In genomic region chr19:47221080-47221841, GRCh38 we compare ENCODE assay signal across 17 cellular contexts. TPM values are rescaled to one million over a fixed set of nuclear protein-coding genes. Genes with fewer than 3 reads are reported as not detected.
A peak's percentile ranks its signal among the peaks of the same experiment; 100 is the strongest.
DNase-seq lines count a peak whose midpoint lies in the region; ATAC-seq, FAIRE-seq and TF ChIP-seq lines count a peak whose summit lies in the region.
"Had no signal": no experiment of that assay in that cellular context is flagged by ENCODE, and none has a peak within 500 bp of the region (broad histone marks: within the 10 kb centered on the region; RNA-seq: fewer than 3 reads in every experiment).

No MANE protein-coding gene starts in this region.

- POLR2A ChIA-PET in activated naive CD8-positive, alpha-beta T cell treated with anti-CD3 and anti-CD28 coated beads, Interleukin-2, amount 10 ng/mL, durations not matched to agents 7 days and 5 days (lab: Charles Lee): interaction anchor here (0.6 kb wide), 2 partner anchors 12 to 21 kb away, joined by 3 to 5 read pairs; no protein-coding TSS in a partner anchor
- POLR2A ChIA-PET in K562 (lab: Yijun Ruan, JAX): interaction anchor here (0.7 to 8.2 kb wide), 2 partner anchors 8 to 22 kb away, joined by 3 to 171 read pairs; no protein-coding TSS in a partner anchor

- H2AK5ac ChIP-seq in neuronal stem cell (ENCODE audit: low read depth, low read length): peak overlapping the region; percentile 32

- H3K9ac ChIP-seq in K562 (ENCODE audit: insufficient read depth in 1 of 2, low read depth in 2 of 2, low read length in 2 of 2) (0 out of 4 replicates have a peak overlapping the region, but pooled peaks of 1 of the 2 experiments have one; percentile 26), neuronal stem cell (ENCODE audit: low read depth, low read length, poor library complexity) (peak overlapping the region; percentile 27)

- H3K4me2 ChIP-seq in K562 (ENCODE audit: insufficient read depth, low read length) (no peak overlapping the region), neuronal stem cell (ENCODE audit: insufficient read depth, low read length, poor library complexity, severe bottlenecking) (no peak overlapping the region)
- H3K4me2 ChIP-seq: GM23338 had no signal

- H2BK15ac ChIP-seq in neuronal stem cell (ENCODE audit: low read length): no peak overlapping the region

- no peak overlapping the region for H4K91ac ChIP-seq in neuronal stem cell (ENCODE audit: low read depth, low read length, poor library complexity)

- no peaks in the 10 kb centered on the region for H3K9me3 Mint-ChIP-seq in activated naive CD8-positive, alpha-beta T cell treated with anti-CD3 and anti-CD28 coated beads, Interleukin-2, amount 10 ng/mL, durations not matched to agents 7 days and 5 days
- peaks cover 3% of the 10 kb centered on the region for H3K9me3 Mint-ChIP-seq in activated naive CD8-positive, alpha-beta T cell treated with anti-CD3 and anti-CD28 coated beads, Interleukin-2, amount 50 U/mL, for 24 hours
- H3K9me3 Mint-ChIP-seq: CD4-positive, alpha-beta T cell; IgD-negative memory B cell had no signal

- intact Hi-C loops in K562 (cut with micrococcal nuclease): no loop called here

- H3K4ac ChIP-seq in neuronal stem cell (ENCODE audit: low read length): no peak overlapping the region

- TF ChIP-seq RAD21 in K562 (CRISPR knock-in tag; conservative IDR thresholded peaks at IDR 0.05 in 1 of 2, IDR thresholded peaks at IDR 0.05 in 1 of 2): no peak

- H3K4me3 Mint-ChIP-seq in activated naive CD8-positive, alpha-beta T cell treated with anti-CD3 and anti-CD28 coated beads, Interleukin-2, amount 10 ng/mL, durations not matched to agents 7 days and 5 days: no peak overlapping the region
- H3K4me3 Mint-ChIP-seq in activated naive CD8-positive, alpha-beta T cell treated with anti-CD3 and anti-CD28 coated beads, Interleukin-2, amount 50 U/mL, for 24 hours: no peak overlapping the region
- H3K4me3 Mint-ChIP-seq: CD4-positive, alpha-beta T cell; GM23338; IgD-negative memory B cell had no signal

- TF ChIP-seq EP300 in K562 (IDR thresholded peaks at IDR 0.05; ENCODE audit: low read length): no peak

- peak overlapping the region; percentile 54 for H2BK120ac ChIP-seq in neuronal stem cell (ENCODE audit: low read depth, low read length)

- no peak for ATAC-seq in activated naive CD8-positive, alpha-beta T cell treated with anti-CD3 and anti-CD28 coated beads, Interleukin-2, amount 10 ng/mL, durations not matched to agents 7 days and 5 days (ENCODE audit: low read depth)
- ATAC-seq in activated naive CD8-positive, alpha-beta T cell treated with anti-CD3 and anti-CD28 coated beads, Interleukin-2, amount 50 U/mL, for 24 hours: no peak
- ATAC-seq in K562: no peak
- ATAC-seq in HG02642 (IDR thresholded peaks at IDR 0.05; ENCODE audit: poor library complexity, unreplicated experiment): no peak
- ATAC-seq: GM12878, GM23338 had no signal

- H4K8ac ChIP-seq in neuronal stem cell (ENCODE audit: low read depth, low read length): no peak overlapping the region

- no peak overlapping the region for H3K14ac ChIP-seq in neuronal stem cell (ENCODE audit: low read length)

- peaks cover 9% of the 10 kb centered on the region for H3K79me1 ChIP-seq in neuronal stem cell (ENCODE audit: low read depth, low read length)

- no peak for FAIRE-seq in K562 (lab: Jason Lieb, UNC)
- FAIRE-seq: GM12878 had no signal

- peak overlapping the region; percentile 90 for H2BK5ac ChIP-seq in neuronal stem cell (ENCODE audit: low read length)

- WGBS in K562 (ENCODE audit: insufficient coverage, low coverage, missing lambda C conversion rate): 93% methylated on average over 23 of the region's 33 CpGs
- no CpG with 5 or more reads among the region's 33 CpGs for WGBS in neuronal stem cell (ENCODE audit: extremely low coverage in 2 of 2, insufficient read length in 2 of 2, insufficient replicate concordance in 1 of 2), 2 donors

- no peak overlapping the region for H2AFZ ChIP-seq in K562 (ENCODE audit: low read depth, low read length)
- no peak overlapping the region for H2AFZ ChIP-seq in neuronal stem cell (ENCODE audit: low read length)
- H2AFZ ChIP-seq: GM23338 had no signal

- no peak overlapping the region for H3K23ac ChIP-seq in neuronal stem cell (ENCODE audit: low read depth, low read length, poor library complexity)

- H3K4me1 ChIP-seq in K562 (replicated peaks in 1 of 2; ENCODE audit: control insufficient read depth in 2 of 2, insufficient read depth in 2 of 2, low read length in 2 of 2) (peaks cover 6 to 21% of the 10 kb centered on the region in 2 experiments; a peak in 4 of 5 replicates), neuronal stem cell (ENCODE audit: control insufficient read depth in 2 of 2, insufficient read depth in 1 of 2, low read depth in 1 of 2, low read length in 2 of 2) (peaks cover 6 to 10% of the 10 kb centered on the region in 2 donors)

- H3K27me3 ChIP-seq in H7 (ENCODE audit: control insufficient read depth, insufficient read depth, low read length) (no peaks in the 10 kb centered on the region), K562 (ENCODE audit: control insufficient read depth in 2 of 2, insufficient read depth in 2 of 2, low read length in 2 of 2) (no peaks in the 10 kb centered on the region), neuronal stem cell (ENCODE audit: control insufficient read depth in 3 of 3, insufficient read depth in 3 of 3, low read depth in 1 of 3, low read length in 3 of 3) (no peaks in the 10 kb centered on the region)

- H3K79me2 ChIP-seq in K562 (ENCODE audit: control insufficient read depth, insufficient read depth, low read length): peaks cover 19% of the 10 kb centered on the region

- peaks cover 14% of the 10 kb centered on the region for H3K36me3 Mint-ChIP-seq in activated naive CD8-positive, alpha-beta T cell treated with anti-CD3 and anti-CD28 coated beads, Interleukin-2, amount 10 ng/mL, durations not matched to agents 7 days and 5 days
- H3K36me3 Mint-ChIP-seq in activated naive CD8-positive, alpha-beta T cell treated with anti-CD3 and anti-CD28 coated beads, Interleukin-2, amount 50 U/mL, for 24 hours (ENCODE audit: low read depth): peaks cover 4% of the 10 kb centered on the region
- H3K36me3 Mint-ChIP-seq: IgD-negative memory B cell had no signal

- no peak for TF ChIP-seq POLR2A in K562 (conservative IDR thresholded peaks at IDR 0.05)

- in situ Hi-C loops in K562 (cut with MboI): no loop called here

- peak overlapping the region; percentile 48 for H3K27ac Mint-ChIP-seq in activated naive CD8-positive, alpha-beta T cell treated with anti-CD3 and anti-CD28 coated beads, Interleukin-2, amount 10 ng/mL, durations not matched to agents 7 days and 5 days
- no peak overlapping the region for H3K27ac Mint-ChIP-seq in activated naive CD8-positive, alpha-beta T cell treated with anti-CD3 and anti-CD28 coated beads, Interleukin-2, amount 50 U/mL, for 24 hours
- H3K27ac Mint-ChIP-seq: CD4-positive, alpha-beta T cell had no signal

- no peaks in the 10 kb centered on the region for H4K20me1 ChIP-seq in K562 (replicated peaks; ENCODE audit: control insufficient read depth, insufficient read depth, low read length)

- H3K36me3 ChIP-seq in H7 (replicated peaks; ENCODE audit: control insufficient read depth, insufficient read depth, low read length) (peaks cover 1% of the 10 kb centered on the region), K562 (ENCODE audit: control insufficient read depth, insufficient read depth, low read length) (peaks cover 28% of the 10 kb centered on the region; the same call in 2 of the 3 replicates), neuronal stem cell (replicated peaks in 1 of 2; ENCODE audit: control insufficient read depth in 2 of 2, insufficient read depth in 2 of 2, low read length in 2 of 2) (peaks cover 11 to 50% of the 10 kb centered on the region in 2 donors)

- no peaks in the 10 kb centered on the region for H3K9me1 ChIP-seq in K562 (ENCODE audit: control insufficient read depth, insufficient read depth, low read length)

- peak overlapping the region; percentile 57 for H3K18ac ChIP-seq in neuronal stem cell (ENCODE audit: low read length)

- H3K9me3 ChIP-seq in K562 (replicated peaks; ENCODE audit: control insufficient read depth, insufficient read depth, low read depth, low read length): no peaks in the 10 kb centered on the region
- H3K9me3 ChIP-seq in neuronal stem cell (replicated peaks in 1 of 2; ENCODE audit: control insufficient read depth in 2 of 2, insufficient read depth in 1 of 2, low read depth in 1 of 2, low read length in 2 of 2): no peaks in the 10 kb centered on the region

- H3K4me3 ChIP-seq in H7 (ENCODE audit: insufficient read depth, low read depth, low read length) (no peak overlapping the region), K562 (no peak overlapping the region), neuronal stem cell (ENCODE audit: low read length in 2 of 2) (no peak overlapping the region)
- H3K4me3 ChIP-seq: GM12878, GM23338 had no signal

- DNase-seq in activated naive CD8-positive, alpha-beta T cell treated with anti-CD3 and anti-CD28 coated beads, Interleukin-2, amount 10 ng/mL, durations not matched to agents 7 days and 5 days: no peak
- no peak for DNase-seq in activated naive CD8-positive, alpha-beta T cell treated with anti-CD3 and anti-CD28 coated beads, Interleukin-2, amount 50 U/mL, for 24 hours
- DNase-seq in H7: peak; percentile 57
- DNase-seq in K562 (ENCODE audit: extremely low read depth in 1 of 4, low spot score in 3 of 4): no peak
- DNase-seq in neuronal stem cell (ENCODE audit: low spot score): no peak
- DNase-seq in OCI-M1 (lab: John Stamatoyannopoulos, UW): no peak
- no peak for DNase-seq in NCI-H1694 treated with DMSO at 0.1 percent for 48 hours (lab: John Stamatoyannopoulos, UW)
- DNase-seq: ACHN; C1 segment of cervical spinal cord; Calu3; CD4-positive, alpha-beta T cell; DMS79; HCEC 1CT had no signal

- no peak for TF ChIP-seq CTCF in K562 (IDR thresholded peaks at IDR 0.05 in 2 of 3, conservative IDR thresholded peaks at IDR 0.05 in 1 of 3; ENCODE audit: insufficient read depth in 2 of 3, low read depth in 1 of 3, low read length in 3 of 3)

- H2BK12ac ChIP-seq in neuronal stem cell (ENCODE audit: low read length): no peak overlapping the region

- no peak overlapping the region for H3K27ac ChIP-seq in K562 (ENCODE audit: extremely low read depth, low read depth, low read length)
- no peak overlapping the region for H3K27ac ChIP-seq in neuronal stem cell (replicated peaks; ENCODE audit: low read length)

- no TSS peak for BruUV-seq in K562 (replicated peaks; lab: Mats Ljungman, UMichigan)

- peaks cover 5% of the 10 kb centered on the region for H3K4me1 Mint-ChIP-seq in activated naive CD8-positive, alpha-beta T cell treated with anti-CD3 and anti-CD28 coated beads, Interleukin-2, amount 10 ng/mL, durations not matched to agents 7 days and 5 days
- peaks cover 5% of the 10 kb centered on the region for H3K4me1 Mint-ChIP-seq in activated naive CD8-positive, alpha-beta T cell treated with anti-CD3 and anti-CD28 coated beads, Interleukin-2, amount 50 U/mL, for 24 hours

- H3K27me3 Mint-ChIP-seq in activated naive CD8-positive, alpha-beta T cell treated with anti-CD3 and anti-CD28 coated beads, Interleukin-2, amount 10 ng/mL, durations not matched to agents 7 days and 5 days: no peaks in the 10 kb centered on the region
- H3K27me3 Mint-ChIP-seq in activated naive CD8-positive, alpha-beta T cell treated with anti-CD3 and anti-CD28 coated beads, Interleukin-2, amount 50 U/mL, for 24 hours: no peaks in the 10 kb centered on the region
- H3K27me3 Mint-ChIP-seq: CD4-positive, alpha-beta T cell had no signal

- CTCF ChIA-PET in K562 (lab: Yijun Ruan, JAX; ENCODE audit: low intra/inter-chr PET ratio): no interaction called here

RNA-seq across cellular contexts. Expression of gene BBC3, which starts 9.7 kb away (rescaled TPM):
- 10 to 100 TPM; 29.5 to 29.9 TPM for total RNA-seq in activated naive CD8-positive, alpha-beta T cell treated with anti-CD3 and anti-CD28 coated beads, Interleukin-2, amount 10 ng/mL, durations not matched to agents 7 days and 5 days
- 13.4 and 20.7 TPM in 2 replicates for total RNA-seq in H7 (2014; rRNA removed; shearing (Covaris generic))
- 13.0 and 34.2 TPM in 2 replicates for total RNA-seq in K562 (2011; cell fraction: chromatin; rRNA removed; ENCODE audit: low replicate concordance)
- total RNA-seq in K562 (2011; cell fraction: nucleolus; rRNA removed): 21.8 and 26.8 TPM in 2 replicates
- 20.2 and 20.6 TPM in 2 replicates for total RNA-seq in K562 (2011; cell fraction: nucleoplasm; rRNA removed)
- total RNA-seq in K562 (2014; rRNA removed): 25.2 and 26.9 TPM in 2 replicates
- total RNA-seq in K562 (2014; rRNA removed; fragmentation: Illumina TruSeq; extraction: Trizol): 3.5 and 4.1 TPM in 2 replicates
- 5.3 and 5.4 TPM in 2 replicates for total RNA-seq in K562 (2015; rRNA removed; fragmentation: Illumina TruSeq; extraction: Trizol)
- 20.3 and 30.7 TPM in 2 replicates for total RNA-seq in K562 (2021)
- polyA plus RNA-seq in K562 (2011; rRNA removed): 4.8 and 4.9 TPM in 2 replicates
- 5.7 and 20.0 TPM in 2 replicates for polyA plus RNA-seq in K562 (2011; cell fraction: cytosol; rRNA removed)
- 8.9 and 16.4 TPM in 2 replicates for polyA plus RNA-seq in K562 (2011; cell fraction: nucleus; rRNA removed)
- 8.9 and 29.3 TPM in 2 replicates for polyA plus RNA-seq in K562 (2012)
- polyA plus RNA-seq in K562 (2014; fragmentation: Illumina TruSeq; extraction: Trizol): 2.0 and 11.7 TPM in 2 replicates
- under 1 TPM; 0.15 to 0.32 TPM for polyA plus RNA-seq in K562 (2014; fragmentation: Nextera tagmentation; extraction: Ambion mirVana)
- polyA plus RNA-seq in K562 (2014; rRNA removed): 21.6 and 22.5 TPM in 2 replicates
- 1.6 and 2.1 TPM in 2 replicates for polyA minus RNA-seq in K562 (2011; rRNA and poly(A)+ RNA removed)
- polyA minus RNA-seq in K562 (2011; cell fraction: cytosol; rRNA and poly(A)+ RNA removed): 6.3 and 11.0 TPM in 2 replicates
- polyA minus RNA-seq in K562 (2011; cell fraction: nucleus; rRNA and poly(A)+ RNA removed): 4.8 and 6.2 TPM in 2 replicates
- polyA plus RNA-seq in neuronal stem cell (2013, experiment 1 of 2): 20.7 TPM
- 20.0 TPM for polyA plus RNA-seq in neuronal stem cell (2013, experiment 2 of 2)

RNA-seq across cellular contexts. Expression of gene CCDC9, which starts 35.1 kb away (rescaled TPM):
- total RNA-seq in activated naive CD8-positive, alpha-beta T cell treated with anti-CD3 and anti-CD28 coated beads, Interleukin-2, amount 10 ng/mL, durations not matched to agents 7 days and 5 days: 10 to 100 TPM; 37.8 to 39.6 TPM
- total RNA-seq in H7 (2014; rRNA removed; shearing (Covaris generic)): 10.9 and 14.0 TPM in 2 replicates
- 54.9 and 69.2 TPM in 2 replicates for total RNA-seq in K562 (2011; cell fraction: chromatin; rRNA removed; ENCODE audit: low replicate concordance)
- 24.3 and 34.5 TPM in 2 replicates for total RNA-seq in K562 (2011; cell fraction: nucleolus; rRNA removed)
- total RNA-seq in K562 (2011; cell fraction: nucleoplasm; rRNA removed): 42.7 and 46.5 TPM in 2 replicates
- total RNA-seq in K562 (2014; rRNA removed) (21.1 and 22.7 TPM in 2 replicates), K562 (2014; rRNA removed; fragmentation: Illumina TruSeq; extraction: Trizol) (5.5 and 6.5 TPM in 2 replicates), K562 (2015; rRNA removed; fragmentation: Illumina TruSeq; extraction: Trizol) (8.4 and 9.6 TPM in 2 replicates), K562 (2021) (29.3 and 38.6 TPM in 2 replicates)
- polyA plus RNA-seq in K562 (2011; rRNA removed) (4.8 and 5.3 TPM in 2 replicates), K562 (2014; fragmentation: Illumina TruSeq; extraction: Trizol) (19.5 and 21.6 TPM in 2 replicates), K562 (2014; fragmentation: Nextera tagmentation; extraction: Ambion mirVana) (under 1 TPM; 0.23 to 0.57 TPM), K562 (2014; rRNA removed) (27.9 and 31.8 TPM in 2 replicates)
- 4.1 and 6.6 TPM in 2 replicates for polyA plus RNA-seq in K562 (2011; cell fraction: cytosol; rRNA removed)
- polyA plus RNA-seq in K562 (2011; cell fraction: nucleus; rRNA removed): 12.1 and 15.2 TPM in 2 replicates
- 28.4 and 28.6 TPM in 2 replicates for polyA plus RNA-seq in K562 (2012)
- 4.5 and 7.2 TPM in 2 replicates for polyA minus RNA-seq in K562 (2011; rRNA and poly(A)+ RNA removed)
- polyA minus RNA-seq in K562 (2011; cell fraction: cytosol; rRNA and poly(A)+ RNA removed): 3.7 and 6.4 TPM in 2 replicates
- polyA minus RNA-seq in K562 (2011; cell fraction: nucleus; rRNA and poly(A)+ RNA removed): 4.8 and 7.9 TPM in 2 replicates
- polyA plus RNA-seq in neuronal stem cell (2013, experiment 1 of 2): 15.9 TPM
- polyA plus RNA-seq in neuronal stem cell (2013, experiment 2 of 2): 14.8 TPM

RNA-seq across cellular contexts. Expression of gene INAFM1, which starts 53.4 kb away (rescaled TPM):
- total RNA-seq in activated naive CD8-positive, alpha-beta T cell treated with anti-CD3 and anti-CD28 coated beads, Interleukin-2, amount 10 ng/mL, durations not matched to agents 7 days and 5 days: 10 to 100 TPM; 14.2 to 15.4 TPM
- 2.0 and 2.9 TPM in 2 replicates for total RNA-seq in H7 (2014; rRNA removed; shearing (Covaris generic))
- 3.9 and 14.1 TPM in 2 replicates for total RNA-seq in K562 (2011; cell fraction: chromatin; rRNA removed; ENCODE audit: low replicate concordance)
- total RNA-seq in K562 (2011; cell fraction: nucleolus; rRNA removed): 15.3 and 23.8 TPM in 2 replicates
- total RNA-seq in K562 (2011; cell fraction: nucleoplasm; rRNA removed): 10.9 and 11.0 TPM in 2 replicates
- total RNA-seq in K562 (2014; rRNA removed): 11.3 and 15.0 TPM in 2 replicates
- 0.95 and 1.2 TPM in 2 replicates for total RNA-seq in K562 (2014; rRNA removed; fragmentation: Illumina TruSeq; extraction: Trizol)
- total RNA-seq in K562 (2015; rRNA removed; fragmentation: Illumina TruSeq; extraction: Trizol): 2.1 and 2.3 TPM in 2 replicates
- 26.6 and 30.9 TPM in 2 replicates for total RNA-seq in K562 (2021)
- polyA plus RNA-seq in K562 (2011; rRNA removed): 3.1 and 7.8 TPM in 2 replicates
- polyA plus RNA-seq in K562 (2011; cell fraction: cytosol; rRNA removed): 7.5 and 28.4 TPM in 2 replicates
- polyA plus RNA-seq in K562 (2011; cell fraction: nucleus; rRNA removed): 10.8 and 17.8 TPM in 2 replicates
- polyA plus RNA-seq in K562 (2012): 13.9 and 22.8 TPM in 2 replicates
- 4.6 and 8.8 TPM in 2 replicates for polyA plus RNA-seq in K562 (2014; fragmentation: Illumina TruSeq; extraction: Trizol)
- under 1 TPM; 0.71 to 0.87 TPM for polyA plus RNA-seq in K562 (2014; fragmentation: Nextera tagmentation; extraction: Ambion mirVana)
- polyA plus RNA-seq in K562 (2014; rRNA removed): 21.8 and 27.1 TPM in 2 replicates
- polyA minus RNA-seq in K562 (2011; rRNA and poly(A)+ RNA removed): 0.28 and 0.45 TPM in 2 replicates
- polyA minus RNA-seq in K562 (2011; cell fraction: cytosol; rRNA and poly(A)+ RNA removed): 6.3 and 7.8 TPM in 2 replicates
- 3.9 and 5.7 TPM in 2 replicates for polyA minus RNA-seq in K562 (2011; cell fraction: nucleus; rRNA and poly(A)+ RNA removed)
- 7.5 TPM for polyA plus RNA-seq in neuronal stem cell (2013, experiment 1 of 2)
- 6.6 TPM for polyA plus RNA-seq in neuronal stem cell (2013, experiment 2 of 2)
